Comparison of ENCODE assay signal across 11 cellular contexts in genomic region chr9:88400021-88400420, GRCh38. TPM values are rescaled to one million over a fixed set of nuclear protein-coding genes. Genes with fewer than 3 reads are reported as not detected.
A peak's percentile ranks its signal among the peaks of the same experiment; 100 is the strongest.
DNase-seq lines count a peak whose midpoint lies in the region; ATAC-seq, FAIRE-seq and TF ChIP-seq lines count a peak whose summit lies in the region.
"Had no signal": no experiment of that assay in that cellular context is flagged by ENCODE, and none has a peak within 500 bp of the region (broad histone marks: within the 10 kb centered on the region; RNA-seq: fewer than 3 reads in every experiment).

No MANE protein-coding gene starts in this region.

- no TSS peak for BruUV-seq in Panc1 (replicated peaks; lab: Mats Ljungman, UMichigan)

- peak overlapping the region; percentile 11 for H3K27ac Mint-ChIP-seq in neural progenitor cell
- H3K27ac Mint-ChIP-seq: stimulated activated naive CD8-positive, alpha-beta T cell treated with anti-CD3 and anti-CD28 coated beads, Interleukin-15, amount 100 ng/mL, for 72 hours had no signal

- CTCF ChIA-PET in Panc1 (lab: Charles Lee): no interaction called here
- CTCF ChIA-PET in H1 (lab: Charles Lee; ENCODE audit: partially characterized antibody): interaction anchor here (0.6 kb wide), 3 partner anchors 62 to 114 kb away, joined by 3 to 4 read pairs (median 3); no protein-coding TSS in a partner anchor

- H3K56ac ChIP-seq in H1 (replicated peaks; ENCODE audit: insufficient read length, low read depth, low read length): no peak overlapping the region

- 82% methylated on average over 3 of the region's 3 CpGs; no CpG with 5 or more reads in 1 of the 2 experiments for WGBS in H1 (ENCODE audit: extremely low coverage in 1 of 2, insufficient coverage in 1 of 2, insufficient read length in 1 of 2, insufficient replicate concordance in 2 of 2, low coverage in 1 of 2, low lambda C conversion rate in 2 of 2, missing lambda C conversion rate in 1 of 2), 2 experiments

- no peak overlapping the region for H2BK15ac ChIP-seq in H1 (ENCODE audit: low read length)

- POLR2A ChIA-PET in Panc1 (lab: Charles Lee) (no interaction called here), H1 (lab: Charles Lee; ENCODE audit: partially characterized antibody) (interaction anchor here (0.6 to 1.7 kb wide), 4 partner anchors 10 to 141 kb away, joined by 3 to 5 read pairs (median 4); no protein-coding TSS in a partner anchor)

- in situ Hi-C loops in Panc1 (cut with HindIII; ENCODE audit: low pct_unique_long_range_greater_than_20kb, low sequenced_read_pairs): no loop called here

- H3K79me2 ChIP-seq in H1 (ENCODE audit: control insufficient read depth in 1 of 2, insufficient read depth in 2 of 2, low read length in 2 of 2): peaks cover 67 to 99% of the 10 kb centered on the region in 2 experiments
- peaks cover 100% of the 10 kb centered on the region for H3K79me2 ChIP-seq in neural progenitor cell (ENCODE audit: low read depth)

- H3K4me1 ChIP-seq in Panc1 (ENCODE audit: control insufficient read depth, insufficient read depth, low read length): peaks cover 15% of the 10 kb centered on the region
- peaks cover 2 to 5% (median 4%) of the 10 kb centered on the region in 4 experiments; a peak in 4 of 7 replicates for H3K4me1 ChIP-seq in H1 (replicated peaks in 1 of 4; ENCODE audit: control insufficient read depth in 3 of 4, insufficient read depth in 4 of 4, low read length in 3 of 4)
- H3K4me1 ChIP-seq in neural progenitor cell: no peaks in the 10 kb centered on the region

- H3K27me3 ChIP-seq in Panc1 (ENCODE audit: control insufficient read depth, insufficient read depth, low read length) (no peaks in the 10 kb centered on the region), H1 (replicated peaks in 1 of 4; ENCODE audit: control insufficient read depth in 3 of 4, extremely low read depth in 1 of 4, insufficient read depth in 3 of 4, low read length in 3 of 4) (no peaks in the 10 kb centered on the region), neural progenitor cell (no peaks in the 10 kb centered on the region)

- no peak overlapping the region for H2BK12ac ChIP-seq in H1 (ENCODE audit: low read depth, low read length)

- peaks cover 8% of the 10 kb centered on the region for H3K79me1 ChIP-seq in H1 (ENCODE audit: low read depth, low read length)

- peaks cover 18 to 20% of the 10 kb centered on the region in 2 experiments for H4K20me1 ChIP-seq in H1 (replicated peaks in 1 of 2; ENCODE audit: control insufficient read depth in 1 of 2, insufficient read depth in 2 of 2, low read length in 2 of 2)
- H4K20me1 ChIP-seq in neural progenitor cell (ENCODE audit: low read depth): peaks cover 52% of the 10 kb centered on the region

- DNase-seq in EH (ENCODE audit: low read depth) (peak; percentile 90), Panc1 (ENCODE audit: low read depth, low spot score) (no peak), H1 (ENCODE audit: low read depth in 1 of 2, low spot score in 2 of 2) (peak in 1 of 2 experiments; percentile 30), neural progenitor cell (ENCODE audit: low spot score) (no peak), GM10266 (ENCODE audit: extremely low spot score) (no peak), GM12892 (ENCODE audit: insufficient read length) (no peak), mucosa of gallbladder (ENCODE audit: low spot score) (no peak), caudate nucleus (lab: John Stamatoyannopoulos, UW) (no peak)
- DNase-seq: activated CD4-positive, CD25-positive, alpha-beta regulatory T cell; stimulated activated naive CD8-positive, alpha-beta T cell treated with anti-CD3 and anti-CD28 coated beads, Interleukin-15, amount 100 ng/mL, for 72 hours had no signal

- no peak overlapping the region for H3K23ac ChIP-seq in H1 (ENCODE audit: insufficient read length)

- no peak overlapping the region for H4K8ac ChIP-seq in H1 (ENCODE audit: extremely low read depth, insufficient read depth, low read length)

- H2AFZ ChIP-seq in H1 (ENCODE audit: low read length) (no peak overlapping the region), neural progenitor cell (replicated peaks) (no peak overlapping the region)

- H3K9ac ChIP-seq in H1 (replicated peaks in 1 of 4; ENCODE audit: extremely low read depth in 1 of 4, low read depth in 3 of 4, low read length in 3 of 4) (no peak overlapping the region), neural progenitor cell (no peak overlapping the region)

- no peak overlapping the region for H2BK120ac ChIP-seq in H1 (replicated peaks; ENCODE audit: low read depth, low read length)

- no peaks in the 10 kb centered on the region for H3K36me3 ChIP-seq in Panc1 (ENCODE audit: control insufficient read depth, insufficient read depth, low read length)
- peaks cover 0 to 6% (median 2%) of the 10 kb centered on the region in 4 experiments; a peak in 4 of 8 replicates for H3K36me3 ChIP-seq in H1 (ENCODE audit: control insufficient read depth in 2 of 4, insufficient read depth in 4 of 4, low read length in 3 of 4)
- H3K36me3 ChIP-seq in neural progenitor cell: no peaks in the 10 kb centered on the region

- no peak overlapping the region for H2AK5ac ChIP-seq in H1 (ENCODE audit: low read depth, low read length)

- intact Hi-C loops in Panc1 (cut with micrococcal nuclease; ENCODE audit: unreplicated experiment): no loop called here

- TF ChIP-seq EP300 in H1 (IDR thresholded peaks at IDR 0.05; ENCODE audit: borderline replicate concordance in 1 of 2, low read depth in 2 of 2, low read length in 2 of 2): no peak

- TF ChIP-seq CTCF in Panc1 (IDR thresholded peaks at IDR 0.05) (no peak), H1 (IDR thresholded peaks at IDR 0.05; ENCODE audit: control extremely low read depth in 1 of 3, insufficient read depth in 1 of 3, low read depth in 1 of 3, low read length in 3 of 3) (no peak), neural progenitor cell (IDR thresholded peaks at IDR 0.05) (no peak), GM10266 (IDR thresholded peaks at IDR 0.05; ENCODE audit: control insufficient read depth, insufficient read depth, low read depth, missing control alignments) (no peak)

- peaks cover 2% of the 10 kb centered on the region for H3K27me3 Mint-ChIP-seq in neural progenitor cell (ENCODE audit: insufficient read depth, low read depth)
- H3K27me3 Mint-ChIP-seq: stimulated activated naive CD8-positive, alpha-beta T cell treated with anti-CD3 and anti-CD28 coated beads, Interleukin-15, amount 100 ng/mL, for 72 hours had no signal

- no peak for TF ChIP-seq RAD21 in H1 (IDR thresholded peaks at IDR 0.05 in 1 of 2, conservative IDR thresholded peaks at IDR 0.05 in 1 of 2; ENCODE audit: low read depth in 2 of 2, low read length in 2 of 2)

- peaks cover 55% of the 10 kb centered on the region for H3K36me3 Mint-ChIP-seq in neural progenitor cell

- no peak overlapping the region for H2BK20ac ChIP-seq in H1 (ENCODE audit: low read length)

- no peak overlapping the region for H3K18ac ChIP-seq in H1 (ENCODE audit: extremely low read depth, low read length)

- H3K9me3 ChIP-seq in Panc1 (ENCODE audit: control insufficient read depth, insufficient read depth, low read depth, low read length): no peaks in the 10 kb centered on the region
- H3K9me3 ChIP-seq in H1 (ENCODE audit: insufficient read depth in 2 of 2, low read depth in 1 of 2, low read length in 1 of 2): no peaks in the 10 kb centered on the region
- H3K9me3 ChIP-seq in neural progenitor cell (ENCODE audit: low read depth): no peaks in the 10 kb centered on the region

- FAIRE-seq in H1 (lab: Jason Lieb, UNC) (no peak), GM12892 (lab: Jason Lieb, UNC) (no peak)
- FAIRE-seq: GM18507 had no signal

- H3K23me2 ChIP-seq in H1 (ENCODE audit: low read depth, low read length): no peaks in the 10 kb centered on the region

- H3K4me2 ChIP-seq in H1 (ENCODE audit: insufficient read depth in 1 of 2, low read depth in 2 of 2, low read length in 2 of 2) (no peak overlapping the region), neural progenitor cell (no peak overlapping the region)

- peaks cover 5% of the 10 kb centered on the region for H3K4me1 Mint-ChIP-seq in neural progenitor cell

- peak; percentile 82 for ATAC-seq in Panc1
- ATAC-seq: stimulated activated naive CD8-positive, alpha-beta T cell treated with anti-CD3 and anti-CD28 coated beads, Interleukin-15, amount 100 ng/mL, for 72 hours had no signal

- H4K5ac ChIP-seq in H1 (ENCODE audit: insufficient read length, low read depth, low read length): no peak overlapping the region

- peaks cover 38% of the 10 kb centered on the region for H3K9me3 Mint-ChIP-seq in neural progenitor cell
- H3K9me3 Mint-ChIP-seq: stimulated activated naive CD8-positive, alpha-beta T cell treated with anti-CD3 and anti-CD28 coated beads, Interleukin-15, amount 100 ng/mL, for 72 hours had no signal

- peak overlapping the region; percentile 35; the same call in 1 of the 2 replicates for H2BK5ac ChIP-seq in H1 (ENCODE audit: low read depth, low read length)

- no peak overlapping the region for H3K4ac ChIP-seq in H1 (replicated peaks; ENCODE audit: insufficient read length, low read depth, low read length)

- H3K4me3 ChIP-seq in Panc1 (ENCODE audit: low read depth in 2 of 2, low read length in 2 of 2) (no peak overlapping the region), H1 (ENCODE audit: extremely low read depth in 1 of 4, insufficient read depth in 2 of 4, low read depth in 3 of 4, low read length in 4 of 4) (no peak overlapping the region), neural progenitor cell (no peak overlapping the region)

- TF ChIP-seq POLR2A in H1 (IDR thresholded peaks at IDR 0.05; ENCODE audit: control extremely low read depth in 1 of 2, low read depth in 2 of 2, low read length in 2 of 2) (no peak), GM12892 (IDR thresholded peaks at IDR 0.05; ENCODE audit: low read depth, low read length) (no peak)

- peaks cover 10% of the 10 kb centered on the region for H3F3A ChIP-seq in neural progenitor cell (ENCODE audit: low read depth)

- no peak overlapping the region for H3K4me3 Mint-ChIP-seq in neural progenitor cell
- H3K4me3 Mint-ChIP-seq: stimulated activated naive CD8-positive, alpha-beta T cell treated with anti-CD3 and anti-CD28 coated beads, Interleukin-15, amount 100 ng/mL, for 72 hours had no signal

- peak overlapping the region; percentile 59 for H3K27ac ChIP-seq in Panc1 (ENCODE audit: low read length)
- no peak overlapping the region for H3K27ac ChIP-seq in H1 (ENCODE audit: low read depth, low read length)
- H3K27ac ChIP-seq in neural progenitor cell: no peak overlapping the region
- no peak overlapping the region for H3K27ac ChIP-seq in caudate nucleus (ENCODE audit: low read depth, low read length)

- H4K91ac ChIP-seq in H1 (replicated peaks; ENCODE audit: insufficient read length, low read length): no peak overlapping the region

- no peak overlapping the region for H3K14ac ChIP-seq in H1 (ENCODE audit: insufficient read length)

RNA-seq across cellular contexts. Expression of gene SPIN1, which starts 11.8 kb away (rescaled TPM):
- total RNA-seq in Panc1 (2021; ENCODE audit: unreplicated experiment) (76.9 TPM), neural progenitor cell (ENCODE audit: low replicate concordance) (82.5 and 101 TPM in 2 replicates), mucosa of gallbladder (85.8 TPM)
- 41.0 TPM for polyA plus RNA-seq in Panc1 (2012; ENCODE audit: insufficient read length)
- total RNA-seq in H1 (2021; fragmentation: NEBNext Ultra II Directional; extraction: Animal tissue kit (Norgen Biotek cat#: 25700)): 139 and 143 TPM in 2 replicates
- polyA plus RNA-seq in H1 (2011; rRNA removed): 38.3 and 69.9 TPM in 2 replicates
- polyA plus RNA-seq in H1 (2011; cell fraction: cytosol; rRNA removed): 68.6 TPM
- 29.1 TPM for polyA plus RNA-seq in H1 (2011; cell fraction: nucleus; rRNA removed)
- 51.7 to 79.7 TPM (median 59.9 TPM) in 4 replicates for polyA plus RNA-seq in H1 (2012, experiment 1 of 2)
- 7.1 TPM for polyA plus RNA-seq in H1 (2012, experiment 2 of 2)
- polyA plus RNA-seq in H1 (2013, experiment 1 of 2): 55.2 TPM
- 58.5 TPM for polyA plus RNA-seq in H1 (2013, experiment 2 of 2)
- 107 and 126 TPM in 2 replicates for polyA minus RNA-seq in H1 (2011; rRNA and poly(A)+ RNA removed)
- 39.2 TPM for polyA minus RNA-seq in H1 (2011; cell fraction: cytosol; rRNA and poly(A)+ RNA removed)
- polyA minus RNA-seq in H1 (2011; cell fraction: nucleus; rRNA and poly(A)+ RNA removed): 41.7 TPM
- polyA plus RNA-seq in GM12892 (2012; ENCODE audit: missing spikeins): 13.7 TPM
